In the genomic region with DNA sequence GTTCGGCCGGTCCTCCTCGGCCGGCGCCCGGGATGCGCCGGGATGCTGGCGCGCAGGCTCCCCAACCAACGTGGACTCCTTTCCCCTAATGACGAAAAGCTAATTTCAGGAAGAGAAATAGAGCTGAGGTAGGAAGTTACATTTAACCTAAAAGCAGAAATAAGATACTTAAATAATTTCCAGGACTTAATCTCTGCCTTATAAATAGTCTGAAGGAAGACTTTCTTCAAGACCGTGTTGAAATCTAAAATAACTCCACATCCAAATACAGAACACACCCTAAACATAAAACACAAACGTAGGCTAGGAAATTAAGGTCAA, we compare ENCODE assay signal across 8 cellular contexts. TPM values are rescaled to one million over a fixed set of nuclear protein-coding genes. Genes with fewer than 3 reads are reported as not detected.
A peak's percentile ranks its signal among the peaks of the same experiment; 100 is the strongest.
DNase-seq lines count a peak whose midpoint lies in the region; ATAC-seq, FAIRE-seq and TF ChIP-seq lines count a peak whose summit lies in the region.

No MANE protein-coding gene starts in this region.

- H2AFZ ChIP-seq in keratinocyte (ENCODE audit: control insufficient read depth, low read length): peak overlapping the region; percentile 37

- peak overlapping the region; percentile 80 to 96 (median 94) for H3K4me3 ChIP-seq in keratinocyte (ENCODE audit: control insufficient read depth in 2 of 3, extremely low read depth in 1 of 3, insufficient read depth in 2 of 3, low read depth in 1 of 3, low read length in 3 of 3)

- no peak for TF ChIP-seq CTCF in keratinocyte (optimal IDR thresholded peaks at IDR 0.05 in 1 of 3, IDR thresholded peaks at IDR 0.05 in 1 of 3, conservative IDR thresholded peaks at IDR 0.05 in 1 of 3; ENCODE audit: extremely low read depth in 1 of 3, insufficient read depth in 2 of 3, low read length in 3 of 3)

- peaks cover 23% of the 10 kb centered on the region for H3K36me3 Mint-ChIP-seq in activated CD4-positive, alpha-beta T cell treated with anti-CD3 and anti-CD28 coated beads for 36 hours (ENCODE audit: low read depth)
- H3K36me3 Mint-ChIP-seq in activated T-helper 17 cell treated with anti-CD3 and anti-CD28 coated beads, Interleukin-2, amount 50 U/mL, for 72 hours (ENCODE audit: low read depth): peaks cover 34% of the 10 kb centered on the region

- intact Hi-C loops in activated CD4-positive, alpha-beta T cell treated with anti-CD3 and anti-CD28 coated beads for 36 hours (cut with DNase I, micrococcal nuclease): loop anchor here (2.0 to 10.0 kb wide), 4 partner anchors 182 to 610 kb away; a partner anchor contains a TSS

- H3K4me1 ChIP-seq in keratinocyte (ENCODE audit: control insufficient read depth, extremely low read depth, insufficient read depth, low read length): peaks cover 22% of the 10 kb centered on the region

- H3K27ac ChIP-seq in keratinocyte (ENCODE audit: control insufficient read depth, insufficient read depth, low read length) (peak overlapping the region; percentile 95), temporal lobe (ENCODE audit: low read depth, low read length) (peak overlapping the region; percentile 64)

- peak overlapping the region; percentile 87 for H3K27ac Mint-ChIP-seq in activated CD4-positive, alpha-beta T cell treated with anti-CD3 and anti-CD28 coated beads for 36 hours
- no peak overlapping the region for H3K27ac Mint-ChIP-seq in activated T-helper 17 cell treated with anti-CD3 and anti-CD28 coated beads, Interleukin-2, amount 50 U/mL, for 72 hours

- H3K9ac ChIP-seq in keratinocyte (ENCODE audit: control insufficient read depth, extremely low read depth, insufficient read depth, low read length): peak overlapping the region; percentile 90

- H3K9me1 ChIP-seq in keratinocyte (ENCODE audit: control insufficient read depth, extremely low read depth, insufficient read depth, low read length): no peaks in the 10 kb centered on the region

- no peaks in the 10 kb centered on the region for H3K27me3 Mint-ChIP-seq in activated CD4-positive, alpha-beta T cell treated with anti-CD3 and anti-CD28 coated beads for 36 hours
- H3K27me3 Mint-ChIP-seq in activated T-helper 17 cell treated with anti-CD3 and anti-CD28 coated beads, Interleukin-2, amount 50 U/mL, for 72 hours: no peaks in the 10 kb centered on the region

- no peak for FAIRE-seq in keratinocyte (lab: Jason Lieb, UNC)

- POLR2A ChIA-PET in activated CD4-positive, alpha-beta T cell treated with anti-CD3 and anti-CD28 coated beads for 36 hours (lab: Charles Lee): interaction anchor here (1.0 kb wide), 1 partner anchor 186 kb away, joined by 6 read pairs; no protein-coding TSS in a partner anchor

- peak overlapping the region; percentile 88 for H3K4me2 ChIP-seq in keratinocyte (ENCODE audit: control insufficient read depth, extremely low read depth, insufficient read depth, low read depth, low read length)

- peak overlapping the region; percentile 84 for H3K4me3 Mint-ChIP-seq in activated CD4-positive, alpha-beta T cell treated with anti-CD3 and anti-CD28 coated beads for 36 hours
- H3K4me3 Mint-ChIP-seq in activated T-helper 17 cell treated with anti-CD3 and anti-CD28 coated beads, Interleukin-2, amount 50 U/mL, for 72 hours: peak overlapping the region; percentile 98

- peaks cover 55% of the 10 kb centered on the region for H3K4me1 Mint-ChIP-seq in activated CD4-positive, alpha-beta T cell treated with anti-CD3 and anti-CD28 coated beads for 36 hours
- H3K4me1 Mint-ChIP-seq in activated T-helper 17 cell treated with anti-CD3 and anti-CD28 coated beads, Interleukin-2, amount 50 U/mL, for 72 hours: peaks cover 41% of the 10 kb centered on the region

- no peaks in the 10 kb centered on the region for H3K27me3 ChIP-seq in keratinocyte (ENCODE audit: control insufficient read depth, extremely low read depth, insufficient read depth, low read length)

- peaks cover 56% of the 10 kb centered on the region for H3K79me2 ChIP-seq in keratinocyte (ENCODE audit: control insufficient read depth, insufficient read depth, low read length)

- dilution Hi-C loops in keratinocyte (cut with MboI; ENCODE audit: extremely low pct_ligation_motif_present, low sequenced_read_pairs): no loop called here

- CTCF ChIA-PET in activated CD4-positive, alpha-beta T cell treated with anti-CD3 and anti-CD28 coated beads for 36 hours (lab: Charles Lee): interaction anchor here (0.6 to 4.0 kb wide), 5 partner anchors 28 to 215 kb away, joined by 3 to 25 read pairs (median 6); no protein-coding TSS in a partner anchor

- no peak for ATAC-seq in activated CD4-positive, alpha-beta T cell treated with anti-CD3 and anti-CD28 coated beads for 36 hours
- ATAC-seq in activated T-helper 17 cell treated with anti-CD3 and anti-CD28 coated beads, Interleukin-2, amount 50 U/mL, for 72 hours (replicated peaks): no peak
- no peak for ATAC-seq in GM18868 (IDR thresholded peaks at IDR 0.05; ENCODE audit: unreplicated experiment)

- DNase-seq in activated CD4-positive, alpha-beta T cell treated with anti-CD3 and anti-CD28 coated beads for 36 hours: no peak
- no peak for DNase-seq in activated CD4-positive, alpha-beta T cell treated with anti-CD3 and anti-CD28 coated beads, Interleukin-2, amount 50 U/mL, for 4 hours
- DNase-seq in keratinocyte (ENCODE audit: low read depth, low spot score) (no peak), NCI-H1694 (lab: John Stamatoyannopoulos, UW) (no peak)
- no peak for DNase-seq in central memory CD4-positive, alpha-beta T cell

- H4K20me1 ChIP-seq in keratinocyte (ENCODE audit: control insufficient read depth, extremely low read depth, insufficient read depth, low read length): no peaks in the 10 kb centered on the region

- H3K9me3 ChIP-seq in keratinocyte (ENCODE audit: control insufficient read depth, low read depth, low read length): no peaks in the 10 kb centered on the region

- H3K9me3 Mint-ChIP-seq in activated CD4-positive, alpha-beta T cell treated with anti-CD3 and anti-CD28 coated beads for 36 hours (ENCODE audit: low read depth): no peaks in the 10 kb centered on the region
- H3K9me3 Mint-ChIP-seq in activated T-helper 17 cell treated with anti-CD3 and anti-CD28 coated beads, Interleukin-2, amount 50 U/mL, for 72 hours: no peaks in the 10 kb centered on the region

- H3K36me3 ChIP-seq in keratinocyte (ENCODE audit: control insufficient read depth in 2 of 2, extremely low read depth in 1 of 2, insufficient read depth in 2 of 2, low read length in 2 of 2): peaks cover 0 to 3% of the 10 kb centered on the region in 2 experiments

RNA-seq across cellular contexts. Expression of a gene that starts 1.2 kb away (rescaled TPM):
- total RNA-seq in activated CD4-positive, alpha-beta T cell treated with anti-CD3 and anti-CD28 coated beads for 36 hours: 10 to 100 TPM; 21.2 to 28.6 TPM
- total RNA-seq in activated T-helper 17 cell treated with anti-CD3 and anti-CD28 coated beads, Interleukin-2, amount 50 U/mL, for 72 hours: 10 to 100 TPM; 11.3 to 27.3 TPM
- 9.6 to 19.9 TPM (median 10.1 TPM) in 3 replicates for polyA plus RNA-seq in keratinocyte
- 35.8 TPM for polyA plus RNA-seq in keratinocyte (2011; ENCODE audit: low read depth)
- 8.1 and 16.9 TPM in 2 replicates for polyA plus RNA-seq in keratinocyte (2011; cell fraction: cytosol; rRNA removed)
- polyA plus RNA-seq in keratinocyte (2011; cell fraction: nucleus; rRNA removed): 8.2 and 9.6 TPM in 2 replicates
- polyA plus RNA-seq in keratinocyte (2012; ENCODE audit: low replicate concordance): 11.2 and 13.0 TPM in 2 replicates
- polyA minus RNA-seq in keratinocyte: 0.20 to 8.2 TPM (median 4.1 TPM) in 3 replicates
- polyA minus RNA-seq in keratinocyte (2011; cell fraction: cytosol; rRNA and poly(A)+ RNA removed): 8.8 TPM
- 3.6 and 4.9 TPM in 2 replicates for polyA minus RNA-seq in keratinocyte (2011; cell fraction: nucleus; rRNA and poly(A)+ RNA removed)
- 19.2 TPM for total RNA-seq in temporal lobe

RNA-seq across cellular contexts. Expression of a gene that starts 39.8 kb away (rescaled TPM):
- 10 to 100 TPM; 17.0 to 17.2 TPM for total RNA-seq in activated CD4-positive, alpha-beta T cell treated with anti-CD3 and anti-CD28 coated beads for 36 hours
- total RNA-seq in activated T-helper 17 cell treated with anti-CD3 and anti-CD28 coated beads, Interleukin-2, amount 50 U/mL, for 72 hours: 10 to 100 TPM; 12.8 to 21.7 TPM
- polyA plus RNA-seq in keratinocyte: 1.2 to 3.1 TPM (median 2.3 TPM) in 3 replicates
- 3.0 TPM for polyA plus RNA-seq in keratinocyte (2011; ENCODE audit: low read depth)
- 1.2 and 1.3 TPM in 2 replicates for polyA plus RNA-seq in keratinocyte (2011; cell fraction: cytosol; rRNA removed)
- polyA plus RNA-seq in keratinocyte (2011; cell fraction: nucleus; rRNA removed): 4.6 and 7.5 TPM in 2 replicates
- 4.6 and 5.8 TPM in 2 replicates for polyA plus RNA-seq in keratinocyte (2012; ENCODE audit: low replicate concordance)
- polyA minus RNA-seq in keratinocyte: 2.3 to 9.1 TPM (median 4.3 TPM) in 3 replicates
- polyA minus RNA-seq in keratinocyte (2011; cell fraction: cytosol; rRNA and poly(A)+ RNA removed): 1.7 TPM
- polyA minus RNA-seq in keratinocyte (2011; cell fraction: nucleus; rRNA and poly(A)+ RNA removed): 8.4 and 17.1 TPM in 2 replicates
- total RNA-seq in temporal lobe: 6.4 TPM
